In the genomic region with DNA sequence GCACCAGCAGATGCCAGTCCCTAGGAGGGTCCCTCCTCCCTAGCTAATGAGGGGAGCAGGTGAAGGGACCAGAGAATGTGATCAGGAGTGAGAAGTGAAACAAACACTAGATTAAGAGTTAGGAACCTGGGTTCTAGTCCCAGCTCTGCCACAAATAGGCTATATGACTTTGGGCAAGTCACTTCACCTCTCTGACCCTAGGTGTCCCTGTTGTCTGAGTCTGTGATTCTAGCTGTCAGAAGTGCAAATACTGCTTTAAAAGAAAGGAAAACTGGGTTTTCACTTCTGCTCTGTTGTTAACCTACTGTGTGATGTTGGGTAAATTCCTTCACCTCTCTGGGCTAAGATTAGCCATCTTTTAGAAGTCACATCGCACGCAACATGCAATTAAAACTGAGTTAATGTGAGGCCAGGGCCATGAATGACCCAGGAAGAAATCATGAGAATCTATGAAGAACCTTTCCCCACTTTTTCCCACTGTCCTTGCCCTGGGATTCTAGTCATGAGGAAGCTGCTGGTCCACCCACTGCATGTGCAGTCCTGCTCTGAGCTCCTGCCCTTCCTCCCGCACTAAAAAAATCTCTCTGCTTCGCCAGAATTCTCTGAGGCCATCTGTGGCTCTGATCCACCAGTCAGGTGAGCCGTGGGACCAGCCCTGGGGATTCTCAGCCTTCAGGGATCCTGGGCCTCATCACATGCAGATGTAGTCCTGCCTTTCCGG, we compare ENCODE assay signal across 9 cellular contexts.
DNase-seq lines count a peak whose midpoint lies in the region; TF ChIP-seq lines count a peak whose summit lies in the region.
"Had no signal": no experiment of that assay in that cellular context is flagged by ENCODE, and none has a peak within 500 bp of the region (broad histone marks: within the 10 kb centered on the region; RNA-seq: fewer than 3 reads in every experiment).

No MANE protein-coding gene starts in this region.

- H3K27ac ChIP-seq in C4-2B: no peak overlapping the region
- no peak overlapping the region for H3K27ac ChIP-seq in GM23248
- H3K27ac ChIP-seq in substantia nigra (ENCODE audit: low read depth, low read length, poor library complexity, severe bottlenecking): no peak overlapping the region
- H3K27ac ChIP-seq: dorsolateral prefrontal cortex had no signal

- no peaks in the 10 kb centered on the region for H3K4me1 Mint-ChIP-seq in activated CD4-positive, alpha-beta memory T cell treated with anti-CD3 and anti-CD28 coated beads for 36 hours (ENCODE audit: low read depth)
- peaks cover 19 to 29% of the 10 kb centered on the region in 2 donors for H3K4me1 Mint-ChIP-seq in immature natural killer cell
- H3K4me1 Mint-ChIP-seq in Calu3 (ENCODE audit: low read depth, unreplicated experiment): no peaks in the 10 kb centered on the region

- H2AFZ ChIP-seq in GM23248: no peak overlapping the region

- H3K27ac Mint-ChIP-seq in activated CD4-positive, alpha-beta memory T cell treated with anti-CD3 and anti-CD28 coated beads for 36 hours: no peak overlapping the region
- peak overlapping the region in 5 of 6 donors; percentile 25 to 86 (median 78) for H3K27ac Mint-ChIP-seq in immature natural killer cell
- H3K27ac Mint-ChIP-seq in Calu3 (ENCODE audit: unreplicated experiment): no peak overlapping the region

- intact Hi-C loops in activated CD4-positive, alpha-beta memory T cell treated with anti-CD3 and anti-CD28 coated beads for 36 hours (cut with micrococcal nuclease): loop anchor here (1.0 kb wide), 1 partner anchor 186 kb away; no protein-coding TSS in a partner anchor
- intact Hi-C loops in Calu3 (cut with micrococcal nuclease; ENCODE audit: unreplicated experiment): no loop called here

- no peaks in the 10 kb centered on the region for H4K20me1 ChIP-seq in GM23248 (ENCODE audit: insufficient read depth)

- no peaks in the 10 kb centered on the region for H3K36me3 Mint-ChIP-seq in activated CD4-positive, alpha-beta memory T cell treated with anti-CD3 and anti-CD28 coated beads for 36 hours
- no peaks in the 10 kb centered on the region for H3K36me3 Mint-ChIP-seq in immature natural killer cell
- H3K36me3 Mint-ChIP-seq in Calu3 (ENCODE audit: insufficient read depth, unreplicated experiment): no peaks in the 10 kb centered on the region

- TF ChIP-seq CTCF in C4-2B (conservative IDR thresholded peaks at IDR 0.05) (peak; percentile 74), Calu3 (IDR thresholded peaks at IDR 0.05; ENCODE audit: unreplicated experiment) (no peak)

- H3K27me3 ChIP-seq in GM23248 (replicated peaks; ENCODE audit: insufficient read depth): 0 out of 2 replicates have a peak, but pooled peaks cover 4% of the 10 kb centered on the region
- H3K27me3 ChIP-seq: dorsolateral prefrontal cortex had no signal

- POLR2A ChIA-PET in activated CD4-positive, alpha-beta memory T cell treated with anti-CD3 and anti-CD28 coated beads for 36 hours (lab: Charles Lee): no interaction called here

- H3K4me3 ChIP-seq in GM23248: no peak overlapping the region

- H3K4me3 Mint-ChIP-seq in activated CD4-positive, alpha-beta memory T cell treated with anti-CD3 and anti-CD28 coated beads for 36 hours: no peak overlapping the region
- H3K4me3 Mint-ChIP-seq in immature natural killer cell (peak overlapping the region in 4 of 5 donors; percentile 34 to 79 (median 60)), Calu3 (ENCODE audit: low read depth, unreplicated experiment) (no peak overlapping the region)

- in situ Hi-C loops in GM23248 (cut with MboI): no loop called here

- no peaks in the 10 kb centered on the region for H3K9me3 ChIP-seq in GM23248 (ENCODE audit: low read depth)

- no peaks in the 10 kb centered on the region for H3K79me2 ChIP-seq in GM23248 (ENCODE audit: insufficient read depth)

- BruUV-seq in Calu3 (replicated peaks; lab: Mats Ljungman, UMichigan): no TSS peak

- no peak overlapping the region for H3K4me2 ChIP-seq in GM23248 (ENCODE audit: unreplicated experiment)

- no peaks in the 10 kb centered on the region for H3K4me1 ChIP-seq in GM23248 (ENCODE audit: insufficient read depth)

- no peaks in the 10 kb centered on the region for H3K27me3 Mint-ChIP-seq in activated CD4-positive, alpha-beta memory T cell treated with anti-CD3 and anti-CD28 coated beads for 36 hours
- H3K27me3 Mint-ChIP-seq in immature natural killer cell (ENCODE audit: low read depth in 3 of 3) (peaks cover 0 to 2% (median 1%) of the 10 kb centered on the region in 3 donors), Calu3 (ENCODE audit: unreplicated experiment) (peaks cover 62% of the 10 kb centered on the region)

- H3F3A ChIP-seq in GM23248 (ENCODE audit: insufficient read depth): no peaks in the 10 kb centered on the region

- H3K9ac ChIP-seq in GM23248: no peak overlapping the region

- peak; percentile 9 for DNase-seq in GM23248
- peak; percentile 12 for DNase-seq in activated CD4-positive, alpha-beta memory T cell treated with anti-CD3 and anti-CD28 coated beads for 36 hours
- DNase-seq in immature natural killer cell: peak; percentile 63 to 71 (median 67)
- DNase-seq in substantia nigra (lab: John Stamatoyannopoulos, UW): no peak
- DNase-seq in Calu3: no peak
- no peak for DNase-seq in midbrain (lab: John Stamatoyannopoulos, UW)
- no peak for DNase-seq in activated effector memory CD4-positive, alpha-beta T cell treated with Interleukin-2 at 50 U/mL for 16 hours
- DNase-seq: dorsolateral prefrontal cortex had no signal

- H3K9me3 Mint-ChIP-seq in activated CD4-positive, alpha-beta memory T cell treated with anti-CD3 and anti-CD28 coated beads for 36 hours: no peaks in the 10 kb centered on the region
- H3K9me3 Mint-ChIP-seq in immature natural killer cell: no peaks in the 10 kb centered on the region
- no peaks in the 10 kb centered on the region for H3K9me3 Mint-ChIP-seq in Calu3 (ENCODE audit: low read depth, unreplicated experiment)

- H3K9me2 ChIP-seq in GM23248 (ENCODE audit: insufficient read depth): no peaks in the 10 kb centered on the region

- no peaks in the 10 kb centered on the region for H3K36me3 ChIP-seq in GM23248 (ENCODE audit: low read depth)

- WGBS in GM23248 (ENCODE audit: low coverage in 1 of 2, low lambda C conversion rate in 2 of 2, missing lambda C conversion rate in 2 of 2), 2 experiments: 65% methylated on average over 6 of the region's 6 CpGs

- CTCF ChIA-PET in activated CD4-positive, alpha-beta memory T cell treated with anti-CD3 and anti-CD28 coated beads for 36 hours (lab: Charles Lee): interaction anchor here (0.7 to 6.5 kb wide), 7 partner anchors 17 to 188 kb away, joined by 3 to 95 read pairs (median 4); partner anchors contain the start of gene PLXNA4
- CTCF ChIA-PET in Calu3 (lab: Charles Lee): interaction anchor here (0.6 kb wide), 1 partner anchor 60 kb away, joined by 3 read pairs; no protein-coding TSS in a partner anchor

Comparison
In these comparisons a context has a peak if more than half of its experiments do, and no peak if none do; other contexts are left out.
1. DNase-seq: peak in GM23248 (single experiment), activated CD4-positive, alpha-beta memory T cell treated with anti-CD3 and anti-CD28 coated beads for 36 hours (single experiment) and immature natural killer cell (3 of 3); none in substantia nigra (0 of 49), Calu3 (single experiment), midbrain (single experiment) and activated effector memory CD4-positive, alpha-beta T cell treated with Interleukin-2 at 50 U/mL for 16 hours (single experiment).
2. H3K27ac Mint-ChIP-seq: peak in immature natural killer cell (5 of 6); none in activated CD4-positive, alpha-beta memory T cell treated with anti-CD3 and anti-CD28 coated beads for 36 hours (single experiment) and Calu3 (single experiment).
3. H3K4me3 Mint-ChIP-seq: peak in immature natural killer cell (4 of 5); none in activated CD4-positive, alpha-beta memory T cell treated with anti-CD3 and anti-CD28 coated beads for 36 hours (single experiment) and Calu3 (single experiment).